In genomic region chr6:10411131-10411914, GRCh38 we compare ENCODE assay signal across 8 cellular contexts. TPM values are rescaled to one million over a fixed set of nuclear protein-coding genes. Genes with fewer than 3 reads are reported as not detected.
A peak's percentile ranks its signal among the peaks of the same experiment; 100 is the strongest.
DNase-seq lines count a peak whose midpoint lies in the region; ATAC-seq and TF ChIP-seq lines count a peak whose summit lies in the region.

No MANE protein-coding gene starts in this region.

- H3K27ac Mint-ChIP-seq in CD8-positive, alpha-beta T cell = no peak overlapping the region
- H3K27ac Mint-ChIP-seq in dendritic cell treated with granulocyte-macrophage colony-stimulating factor and Interleukin-4, amounts not matched to agents 40 ng/mL and 50 ng/mL, for 4 days = no peak overlapping the region
- H3K27ac Mint-ChIP-seq in naive thymus-derived CD8-positive, alpha-beta T cell = peak overlapping the region in 9 of 10 donors; percentile 20 to 86 (median 68)

- no peak overlapping the region for H3K27ac ChIP-seq in CD8-positive, alpha-beta T cell (ENCODE audit: low read depth, low read length)

- no peak for ATAC-seq in CD8-positive, alpha-beta T cell
- ATAC-seq in naive thymus-derived CD8-positive, alpha-beta T cell = peak; percentile 33

- peaks cover 7% of the 10 kb centered on the region for H3K9me3 ChIP-seq in CD8-positive, alpha-beta T cell (ENCODE audit: low read length)

- peaks cover 35% of the 10 kb centered on the region for H3K4me1 Mint-ChIP-seq in CD8-positive, alpha-beta T cell (ENCODE audit: low read depth)
- H3K4me1 Mint-ChIP-seq in dendritic cell treated with granulocyte-macrophage colony-stimulating factor and Interleukin-4, amounts not matched to agents 40 ng/mL and 50 ng/mL, for 4 days (ENCODE audit: low read depth) = peaks cover 60% of the 10 kb centered on the region
- peaks cover 26 to 57% (median 40%) of the 10 kb centered on the region in 4 donors for H3K4me1 Mint-ChIP-seq in naive thymus-derived CD8-positive, alpha-beta T cell

- peaks cover 29% of the 10 kb centered on the region for H3K4me1 ChIP-seq in CD8-positive, alpha-beta T cell (ENCODE audit: insufficient read depth, low read length)

- peaks cover 79% of the 10 kb centered on the region for H3K27me3 Mint-ChIP-seq in CD8-positive, alpha-beta T cell (ENCODE audit: low read depth)
- H3K27me3 Mint-ChIP-seq in dendritic cell treated with granulocyte-macrophage colony-stimulating factor and Interleukin-4, amounts not matched to agents 40 ng/mL and 50 ng/mL, for 4 days = peaks cover 92% of the 10 kb centered on the region
- peaks cover 51 to 100% (median 78%) of the 10 kb centered on the region in 5 donors for H3K27me3 Mint-ChIP-seq in naive thymus-derived CD8-positive, alpha-beta T cell

- peaks cover 56% of the 10 kb centered on the region for H3K27me3 ChIP-seq in CD8-positive, alpha-beta T cell (ENCODE audit: insufficient read depth, low read length)

- peak overlapping the region; percentile 88 for H3K4me3 ChIP-seq in CD8-positive, alpha-beta T cell (ENCODE audit: low read depth, low read length)
- H3K4me3 ChIP-seq in LNCaP clone FGC (ENCODE audit: low read depth, low read length) = peak overlapping the region; percentile 75

- peaks cover 31% of the 10 kb centered on the region for H3K9me3 Mint-ChIP-seq in CD8-positive, alpha-beta T cell
- peaks cover 14% of the 10 kb centered on the region for H3K9me3 Mint-ChIP-seq in dendritic cell treated with granulocyte-macrophage colony-stimulating factor and Interleukin-4, amounts not matched to agents 40 ng/mL and 50 ng/mL, for 4 days
- H3K9me3 Mint-ChIP-seq in naive thymus-derived CD8-positive, alpha-beta T cell = peaks cover 12 to 65% (median 31%) of the 10 kb centered on the region in 9 donors

- peaks cover 10% of the 10 kb centered on the region for H3K36me3 Mint-ChIP-seq in CD8-positive, alpha-beta T cell
- peaks cover 7% of the 10 kb centered on the region for H3K36me3 Mint-ChIP-seq in dendritic cell treated with granulocyte-macrophage colony-stimulating factor and Interleukin-4, amounts not matched to agents 40 ng/mL and 50 ng/mL, for 4 days (ENCODE audit: low read depth)
- peaks cover 21 to 34% (median 26%) of the 10 kb centered on the region in 3 donors for H3K36me3 Mint-ChIP-seq in naive thymus-derived CD8-positive, alpha-beta T cell

- DNase-seq in CD8-positive, alpha-beta T cell = no peak
- DNase-seq in LNCaP clone FGC (ENCODE audit: low read depth) (no peak), kidney glomerular epithelial cell (lab: John Stamatoyannopoulos, UW) (no peak), GM20000 (ENCODE audit: low spot score) (no peak), DMS153 treated with DMSO at 0.1 percent for 48 hours (lab: John Stamatoyannopoulos, UW; ENCODE audit: unreplicated experiment) (no peak), NCI-H187 (lab: John Stamatoyannopoulos, UW) (no peak)
- DNase-seq in naive thymus-derived CD8-positive, alpha-beta T cell = no peak

- TF ChIP-seq CTCF in CD8-positive, alpha-beta T cell (IDR thresholded peaks at IDR 0.05) = no peak
- TF ChIP-seq CTCF in LNCaP clone FGC (IDR thresholded peaks at IDR 0.05; ENCODE audit: control insufficient read depth, extremely low read depth, insufficient read depth) (no peak), GM20000 (IDR thresholded peaks at IDR 0.05; ENCODE audit: extremely low read depth, missing control alignments) (no peak)

- CTCF ChIA-PET in CD8-positive, alpha-beta T cell (lab: Charles Lee) = no interaction called here

- POLR2A ChIA-PET in CD8-positive, alpha-beta T cell (lab: Charles Lee) = interaction anchor here (0.6 kb wide), 1 partner anchor 427 kb away, joined by 3 read pairs; the partner anchor contains the start of gene MAK
- POLR2A ChIA-PET in naive thymus-derived CD8-positive, alpha-beta T cell (lab: Charles Lee) = interaction anchor here (0.6 kb wide), 1 partner anchor 886 kb away, joined by 5 read pairs; no protein-coding TSS in a partner anchor

- H3K36me3 ChIP-seq in CD8-positive, alpha-beta T cell (ENCODE audit: insufficient read depth, low read length) = no peaks in the 10 kb centered on the region

- intact Hi-C loops in CD8-positive, alpha-beta T cell (cut with DNase I, micrococcal nuclease) = loop anchor here in 1 of 2 experiments (5.0 kb wide), 2 partner anchors 426 to 1974 kb away; partner anchors contain the start of genes MAK and SLC35B3
- intact Hi-C loops in dendritic cell treated with granulocyte-macrophage colony-stimulating factor and Interleukin-4, amounts not matched to agents 40 ng/mL and 50 ng/mL, for 4 days (cut with micrococcal nuclease) = no loop called here

- peak overlapping the region; percentile 88 for H3K4me3 Mint-ChIP-seq in CD8-positive, alpha-beta T cell
- peak overlapping the region; percentile 91 for H3K4me3 Mint-ChIP-seq in dendritic cell treated with granulocyte-macrophage colony-stimulating factor and Interleukin-4, amounts not matched to agents 40 ng/mL and 50 ng/mL, for 4 days
- peak overlapping the region; percentile 86 to 95 (median 93) for H3K4me3 Mint-ChIP-seq in naive thymus-derived CD8-positive, alpha-beta T cell

RNA-seq across cellular contexts. Expression of gene TFAP2A, which starts 3.6 kb away (rescaled TPM):
- total RNA-seq in CD8-positive, alpha-beta T cell = under 1 TPM in 1 of 2 experiments, not detected in 1; 0.24 TPM
- total RNA-seq in naive thymus-derived CD8-positive, alpha-beta T cell = not detected
- polyA plus RNA-seq in naive thymus-derived CD8-positive, alpha-beta T cell = not detected

Comparison
In these comparisons a context has a peak if more than half of its experiments do, and no peak if none do; other contexts are left out.
1. H3K27ac Mint-ChIP-seq: peak in naive thymus-derived CD8-positive, alpha-beta T cell (9 of 10); none in CD8-positive, alpha-beta T cell (single experiment) and dendritic cell treated with granulocyte-macrophage colony-stimulating factor and Interleukin-4, amounts not matched to agents 40 ng/mL and 50 ng/mL, for 4 days (single experiment).
2. Peak in every context shown above with its lines, with median percentiles within 50 percentile points of each other: H3K4me3 Mint-ChIP-seq.